ENCODE assay signal across 9 cellular contexts in the genomic region with DNA sequence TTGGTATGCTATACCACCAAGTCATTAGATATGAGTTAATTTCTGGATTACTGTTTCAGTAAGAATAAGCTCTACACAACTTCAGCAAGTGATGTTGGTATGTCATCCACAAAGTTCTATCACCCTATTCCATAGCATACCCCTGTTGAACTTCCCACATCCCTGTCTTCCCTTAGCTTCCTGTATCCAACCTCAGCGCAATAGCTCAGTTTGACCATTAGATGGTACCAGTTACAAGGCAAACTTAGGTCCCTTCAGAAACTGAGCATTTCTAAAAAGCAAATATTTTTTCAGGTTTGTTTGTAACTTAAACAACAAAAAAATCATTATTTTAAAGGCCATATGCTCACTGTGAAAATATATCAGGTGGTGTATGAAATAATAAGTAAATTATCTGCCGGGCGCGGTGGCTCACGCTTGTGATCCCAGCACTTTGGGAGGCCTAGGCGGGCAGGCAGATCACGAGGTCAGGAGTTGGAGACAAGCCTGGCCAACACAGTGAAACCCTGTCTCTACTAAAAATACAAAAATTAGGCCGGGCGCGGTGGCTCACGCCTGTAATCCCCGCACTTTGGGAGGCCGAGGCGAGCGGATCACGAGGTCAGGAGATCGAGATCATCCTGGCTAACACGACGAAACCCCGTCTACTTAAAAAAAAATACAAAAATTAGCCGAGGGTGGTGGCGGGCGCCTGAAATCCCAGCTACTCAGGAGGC. TPM values are rescaled to one million over a fixed set of nuclear protein-coding genes. Genes with fewer than 3 reads are reported as not detected.
DNase-seq lines count a peak whose midpoint lies in the region; ATAC-seq and TF ChIP-seq lines count a peak whose summit lies in the region.
"Had no signal": no experiment of that assay in that cellular context is flagged by ENCODE, and none has a peak within 500 bp of the region (broad histone marks: within the 10 kb centered on the region; RNA-seq: fewer than 3 reads in every experiment).

No MANE protein-coding gene starts in this region.

- H3K27ac Mint-ChIP-seq in nephron progenitor cell (no peak overlapping the region), endothelial cell (ENCODE audit: unreplicated experiment) (no peak overlapping the region)

- H3K4me3 Mint-ChIP-seq in nephron progenitor cell (no peak overlapping the region), endothelial cell (ENCODE audit: unreplicated experiment) (no peak overlapping the region)

- H3K4me3 ChIP-seq in NB4 (ENCODE audit: low read depth, low read length) (no peak overlapping the region), body of pancreas (no peak overlapping the region)

- H3K9me3 ChIP-seq in body of pancreas, result no peaks in the 10 kb centered on the region

- TF ChIP-seq POLR2A in NB4 (IDR thresholded peaks at IDR 0.05; ENCODE audit: extremely low read depth, insufficient read length), result no peak
- no peak for TF ChIP-seq POLR2A in body of pancreas (IDR thresholded peaks at IDR 0.05)

- ATAC-seq in body of pancreas, result no peak

- peak; percentile 71 for TF ChIP-seq CTCF in NB4 (IDR thresholded peaks at IDR 0.05; ENCODE audit: low read depth, low read length)
- TF ChIP-seq CTCF in body of pancreas (IDR thresholded peaks at IDR 0.05), result peak in 6 of 7 experiments; percentile 19 to 45 (median 39)
- peak; percentile 58 for TF ChIP-seq CTCF in nephron progenitor cell (IDR thresholded peaks at IDR 0.05)
- no peak for TF ChIP-seq CTCF in endothelial cell (IDR thresholded peaks at IDR 0.05; ENCODE audit: unreplicated experiment)

- intact Hi-C loops in body of pancreas (cut with DNase I), result no loop called here

- H3K27me3 ChIP-seq in body of pancreas, result no peaks in the 10 kb centered on the region

- peaks cover 10% of the 10 kb centered on the region for H3K4me1 ChIP-seq in body of pancreas

- H3K4me1 Mint-ChIP-seq in nephron progenitor cell (peaks cover 12% of the 10 kb centered on the region), endothelial cell (ENCODE audit: unreplicated experiment) (peaks cover 3% of the 10 kb centered on the region)

- no peak overlapping the region for H3K27ac ChIP-seq in body of pancreas

- DNase-seq in NCI-H1092 treated with DMSO at 0.1 percent for 48 hours (lab: John Stamatoyannopoulos, UW) (peak; percentile 12), NCI-H1092 (lab: John Stamatoyannopoulos, UW) (no peak), NB4 (ENCODE audit: low read depth) (peak; percentile 41), body of pancreas (peak in 1 of 4 donors; percentile 13), nephron progenitor cell (no peak), endothelial cell (ENCODE audit: low spot score) (no peak)
- no peak for DNase-seq in stimulated activated CD4-positive, alpha-beta T cell treated with anti-CD3 and anti-CD28 coated beads, Interleukin-1b, Interleukin-23, amount 100 ng/mL, for 48 hours
- no peak for DNase-seq in effector CD4-positive, alpha-beta T cell

- H3K36me3 Mint-ChIP-seq in nephron progenitor cell (ENCODE audit: low read depth), result no peaks in the 10 kb centered on the region
- no peaks in the 10 kb centered on the region for H3K36me3 Mint-ChIP-seq in endothelial cell (ENCODE audit: low read depth, unreplicated experiment)

- H3K27me3 Mint-ChIP-seq in nephron progenitor cell (ENCODE audit: low read depth, poor library complexity) (peaks cover 9% of the 10 kb centered on the region), endothelial cell (ENCODE audit: unreplicated experiment) (peaks cover 1% of the 10 kb centered on the region)
- H3K27me3 Mint-ChIP-seq: B cell had no signal

- H3K36me3 ChIP-seq in body of pancreas (replicated peaks in 1 of 2; ENCODE audit: insufficient read depth in 1 of 2, low read depth in 2 of 2), result no peaks in the 10 kb centered on the region

- H3K9me3 Mint-ChIP-seq in nephron progenitor cell (no peaks in the 10 kb centered on the region), endothelial cell (ENCODE audit: unreplicated experiment) (no peaks in the 10 kb centered on the region)

- 89 to 90% methylated on average over 23 of the region's 23 CpGs for WGBS in body of pancreas, 2 donors

RNA-seq across cellular contexts. Expression of a gene that starts 8.8 kb away (rescaled TPM):
- not detected for total RNA-seq in body of pancreas
- total RNA-seq in endothelial cell (ENCODE audit: unreplicated experiment), result not detected
- total RNA-seq: B cell had no signal

RNA-seq across cellular contexts. Expression of a gene that starts 15.1 kb away (rescaled TPM):
- total RNA-seq in body of pancreas (10 to 100 TPM; 23.7 to 31.9 TPM), endothelial cell (ENCODE audit: unreplicated experiment) (164 TPM)

RNA-seq across cellular contexts. Expression of a gene that starts 32.9 kb away (rescaled TPM):
- total RNA-seq in body of pancreas (not detected), endothelial cell (ENCODE audit: unreplicated experiment) (1.0 TPM)

Comparison
In these comparisons a context has a peak if more than half of its experiments do, and no peak if none do; other contexts are left out.
1. DNase-seq: peak in NCI-H1092 treated with DMSO at 0.1 percent for 48 hours (single experiment) and NB4 (single experiment); none in NCI-H1092 (single experiment), nephron progenitor cell (single experiment), stimulated activated CD4-positive, alpha-beta T cell treated with anti-CD3 and anti-CD28 coated beads, Interleukin-1b, Interleukin-23, amount 100 ng/mL, for 48 hours (single experiment), effector CD4-positive, alpha-beta T cell (single experiment) and endothelial cell (single experiment).